In genomic region chr1:21652937-21653743, GRCh38 we compare ENCODE assay signal across 18 cellular contexts. TPM values are rescaled to one million over a fixed set of nuclear protein-coding genes. Genes with fewer than 3 reads are reported as not detected.
DNase-seq lines count a peak whose midpoint lies in the region; ATAC-seq, FAIRE-seq and TF ChIP-seq lines count a peak whose summit lies in the region.
"Had no signal": no experiment of that assay in that cellular context is flagged by ENCODE, and none has a peak within 500 bp of the region (broad histone marks: within the 10 kb centered on the region; RNA-seq: fewer than 3 reads in every experiment).

No MANE protein-coding gene starts in this region.

- no peak for ATAC-seq in stimulated activated memory B cell treated with anti-CD40 and anti-IgM and Interleukin-4, amounts not matched to agents 10 μg/mL and 1 μg/mL and 100 μg/mL, for 72 hours
- ATAC-seq: activated CD4-positive, alpha-beta T cell treated with anti-CD3 and anti-CD28 coated beads for 36 hours; heart left ventricle; left lobe of liver had no signal

- no peak for DNase-seq in T-helper 1 cell
- no peak for DNase-seq in SJCRH30
- no peak for DNase-seq in kidney
- DNase-seq in iPS-NIHi11 (ENCODE audit: low spot score) = no peak
- DNase-seq in Kasumi-1 (lab: John Stamatoyannopoulos, UW) = no peak
- DNase-seq in NCI-H1092 (lab: John Stamatoyannopoulos, UW) = no peak
- DNase-seq: activated CD4-positive, alpha-beta T cell treated with anti-CD3 and anti-CD28 coated beads for 36 hours; DMS79; NCI-H1092 treated with DMSO at 0.1 percent for 48 hours; NCI-H446 treated with DMSO at 0.1 percent for 48 hours; SW 1271 had no signal

- H3K4me3 Mint-ChIP-seq in T-helper 1 cell treated with Interleukin-12 subunit alpha and Interleukin-12 subunit beta and Interleukin-4 antibody, amounts not matched to agents 30 μg/mL and 1 μg/mL, for 36 hours = peak overlapping the region; percentile 78
- peak overlapping the region; percentile 81 for H3K4me3 Mint-ChIP-seq in stimulated activated memory B cell treated with anti-CD40 and anti-IgM and Interleukin-4, amounts not matched to agents 10 μg/mL and 1 μg/mL and 100 μg/mL, for 72 hours

- H3K9me3 ChIP-seq in SJCRH30 (replicated peaks) = no peaks in the 10 kb centered on the region
- H3K9me3 ChIP-seq in kidney (ENCODE audit: control insufficient read depth in 1 of 2, low read length in 2 of 2) = no peaks in the 10 kb centered on the region
- H3K9me3 ChIP-seq: heart left ventricle had no signal

- TF ChIP-seq CTCF in kidney (IDR thresholded peaks at IDR 0.05; ENCODE audit: borderline replicate concordance, extremely low read depth, insufficient read depth) = no peak

- H3K9ac ChIP-seq in kidney (ENCODE audit: low read length in 2 of 2) = no peak overlapping the region

- H3K36me3 ChIP-seq in SJCRH30 (no peaks in the 10 kb centered on the region), kidney (ENCODE audit: control insufficient read depth in 1 of 2, insufficient read depth in 2 of 2, low read length in 2 of 2) (no peaks in the 10 kb centered on the region)
- H3K36me3 ChIP-seq: cardiac muscle cell, heart left ventricle had no signal

- no peaks in the 10 kb centered on the region for H3K36me3 Mint-ChIP-seq in T-helper 1 cell treated with Interleukin-12 subunit alpha and Interleukin-12 subunit beta and Interleukin-4 antibody, amounts not matched to agents 30 μg/mL and 1 μg/mL, for 36 hours (ENCODE audit: low read depth)
- H3K36me3 Mint-ChIP-seq in stimulated activated memory B cell treated with anti-CD40 and anti-IgM and Interleukin-4, amounts not matched to agents 10 μg/mL and 1 μg/mL and 100 μg/mL, for 72 hours = no peaks in the 10 kb centered on the region

- intact Hi-C loops in kidney (cut with DNase I) = no loop called here

- no peak overlapping the region for H3K27ac Mint-ChIP-seq in T-helper 1 cell treated with Interleukin-12 subunit alpha and Interleukin-12 subunit beta and Interleukin-4 antibody, amounts not matched to agents 30 μg/mL and 1 μg/mL, for 36 hours
- no peak overlapping the region for H3K27ac Mint-ChIP-seq in stimulated activated memory B cell treated with anti-CD40 and anti-IgM and Interleukin-4, amounts not matched to agents 10 μg/mL and 1 μg/mL and 100 μg/mL, for 72 hours
- H3K27ac Mint-ChIP-seq: activated CD4-positive, alpha-beta T cell treated with anti-CD3 and anti-CD28 coated beads for 36 hours; activated T-helper 2 cell treated with anti-CD3 and anti-CD28 coated beads, Interferon-gamma antibody, Interleukin-2, Interleukin-4, amounts not matched to agents 10 μg/mL and 5 μg/mL and 100 μg/mL, durations not matched to agents 14 hours and 24 hours and 36 hours had no signal

- H3K4me1 ChIP-seq in SJCRH30 (peaks cover 29% of the 10 kb centered on the region), kidney (ENCODE audit: control insufficient read depth in 1 of 2, insufficient read depth in 1 of 2, low read depth in 1 of 2, low read length in 2 of 2) (peaks cover 13 to 20% of the 10 kb centered on the region in 2 donors)

- H3K4me3 ChIP-seq in SJCRH30 (no peak overlapping the region), kidney (ENCODE audit: low read length in 2 of 2) (no peak overlapping the region)
- H3K4me3 ChIP-seq: cardiac muscle cell had no signal

- H3K27ac ChIP-seq in SJCRH30 = peak overlapping the region; percentile 19; the same call in 1 of the 2 replicates
- H3K27ac ChIP-seq in kidney (ENCODE audit: low read depth in 2 of 2, low read length in 2 of 2) = peak overlapping the region; percentile 71 to 76
- H3K27ac ChIP-seq: cardiac muscle cell, epithelial cell of prostate, heart left ventricle had no signal

- H3K27me3 Mint-ChIP-seq in T-helper 1 cell treated with Interleukin-12 subunit alpha and Interleukin-12 subunit beta and Interleukin-4 antibody, amounts not matched to agents 30 μg/mL and 1 μg/mL, for 36 hours (ENCODE audit: low read depth) = peaks cover 45% of the 10 kb centered on the region
- peaks cover 10% of the 10 kb centered on the region for H3K27me3 Mint-ChIP-seq in stimulated activated memory B cell treated with anti-CD40 and anti-IgM and Interleukin-4, amounts not matched to agents 10 μg/mL and 1 μg/mL and 100 μg/mL, for 72 hours

- peaks cover 12% of the 10 kb centered on the region for H3K4me1 Mint-ChIP-seq in T-helper 1 cell treated with Interleukin-12 subunit alpha and Interleukin-12 subunit beta and Interleukin-4 antibody, amounts not matched to agents 30 μg/mL and 1 μg/mL, for 36 hours (ENCODE audit: low read depth)
- peaks cover 22% of the 10 kb centered on the region for H3K4me1 Mint-ChIP-seq in stimulated activated memory B cell treated with anti-CD40 and anti-IgM and Interleukin-4, amounts not matched to agents 10 μg/mL and 1 μg/mL and 100 μg/mL, for 72 hours

- no peaks in the 10 kb centered on the region for H3K9me3 Mint-ChIP-seq in T-helper 1 cell treated with Interleukin-12 subunit alpha and Interleukin-12 subunit beta and Interleukin-4 antibody, amounts not matched to agents 30 μg/mL and 1 μg/mL, for 36 hours
- no peaks in the 10 kb centered on the region for H3K9me3 Mint-ChIP-seq in stimulated activated memory B cell treated with anti-CD40 and anti-IgM and Interleukin-4, amounts not matched to agents 10 μg/mL and 1 μg/mL and 100 μg/mL, for 72 hours
- H3K9me3 Mint-ChIP-seq: activated T-helper 2 cell treated with anti-CD3 and anti-CD28 coated beads, Interferon-gamma antibody, Interleukin-2, Interleukin-4, amounts not matched to agents 10 μg/mL and 5 μg/mL and 100 μg/mL, durations not matched to agents 14 hours and 24 hours and 36 hours had no signal

- FAIRE-seq in kidney (lab: Jason Lieb, UNC) = no peak

- no peaks in the 10 kb centered on the region for H3K27me3 ChIP-seq in SJCRH30

RNA-seq across cellular contexts. Expression of gene RAP1GAP, which starts 16.0 kb away (rescaled TPM):
- 5.2 and 8.4 TPM in 2 replicates for total RNA-seq in SJCRH30 (2014; rRNA removed; shearing (Covaris generic))
- total RNA-seq in kidney = 39.2 TPM
- polyA plus RNA-seq in kidney (ENCODE audit: insufficient read depth, low read depth, low replicate concordance) = 200 TPM
